ENCODE assay signal across 20 cellular contexts in genomic region chr4:8761824-8762205, GRCh38.
"Had no signal": no experiment of that assay in that cellular context is flagged by ENCODE, and none has a peak within 500 bp of the region (broad histone marks: within the 10 kb centered on the region; RNA-seq: fewer than 3 reads in every experiment).

No MANE protein-coding gene starts in this region.

- H3K36me3 ChIP-seq: esophagus squamous epithelium, prostate gland, thoracic aorta, uterus had no signal

- ATAC-seq: activated CD8-positive, alpha-beta T cell treated with anti-CD3 and anti-CD28 coated beads, Interleukin-2, amount 10 ng/mL, durations not matched to agents 7 days and 5 days; sciatic nerve had no signal

- H3K4me3 Mint-ChIP-seq: activated CD8-positive, alpha-beta T cell treated with anti-CD3 and anti-CD28 coated beads, Interleukin-2, amount 10 ng/mL, durations not matched to agents 7 days and 5 days; activated naive CD4-positive, alpha-beta T cell treated with anti-CD3 and anti-CD28 coated beads, Interleukin-2, amount 10 ng/mL, durations not matched to agents 7 days and 5 days; activated T-helper 1 cell treated with anti-CD3 and anti-CD28 coated beads, Interleukin-12 subunit alpha, Interleukin-12 subunit beta, Interleukin-2, Interleukin-4 antibody, amounts not matched to agents 30 ng/mL and 10 ng/mL and 1 ng/mL, durations not matched to agents 14 hours and 24 hours and 36 hours; naive B cell; stimulated activated naive CD8-positive, alpha-beta T cell treated with anti-CD3 and anti-CD28 coated beads, Interleukin-15, Interleukin-2, amounts not matched to agents 100 ng/mL and 50 ng/mL, for 24 hours had no signal

- H3K4me3 ChIP-seq: esophagus squamous epithelium, prostate gland, SK-N-MC, thoracic aorta, uterus had no signal

- H3K27ac ChIP-seq: esophagus squamous epithelium, prostate gland, SK-N-MC, thoracic aorta, uterus had no signal

- H3K9me3 ChIP-seq: esophagus squamous epithelium, prostate gland, thoracic aorta, uterus had no signal

- H3K4me1 ChIP-seq: esophagus squamous epithelium, prostate gland, uterus had no signal

- H3K9me3 Mint-ChIP-seq: activated naive CD4-positive, alpha-beta T cell treated with anti-CD3 and anti-CD28 coated beads, Interleukin-2, amount 10 ng/mL, durations not matched to agents 7 days and 5 days; activated T-helper 1 cell treated with anti-CD3 and anti-CD28 coated beads, Interleukin-12 subunit alpha, Interleukin-12 subunit beta, Interleukin-2, Interleukin-4 antibody, amounts not matched to agents 30 ng/mL and 10 ng/mL and 1 ng/mL, durations not matched to agents 14 hours and 24 hours and 36 hours; stimulated activated naive CD8-positive, alpha-beta T cell treated with anti-CD3 and anti-CD28 coated beads, Interleukin-15, Interleukin-2, amounts not matched to agents 100 ng/mL and 50 ng/mL, for 24 hours had no signal

- H3K27ac Mint-ChIP-seq: activated CD8-positive, alpha-beta T cell treated with anti-CD3 and anti-CD28 coated beads, Interleukin-2, amount 10 ng/mL, durations not matched to agents 7 days and 5 days; activated naive CD4-positive, alpha-beta T cell treated with anti-CD3 and anti-CD28 coated beads, Interleukin-2, amount 10 ng/mL, durations not matched to agents 7 days and 5 days; activated T-helper 1 cell treated with anti-CD3 and anti-CD28 coated beads, Interleukin-12 subunit alpha, Interleukin-12 subunit beta, Interleukin-2, Interleukin-4 antibody, amounts not matched to agents 30 ng/mL and 10 ng/mL and 1 ng/mL, durations not matched to agents 14 hours and 24 hours and 36 hours; naive B cell; stimulated activated naive CD8-positive, alpha-beta T cell treated with anti-CD3 and anti-CD28 coated beads, Interleukin-15, Interleukin-2, amounts not matched to agents 100 ng/mL and 50 ng/mL, for 24 hours had no signal

- H3K27me3 Mint-ChIP-seq: activated naive CD4-positive, alpha-beta T cell treated with anti-CD3 and anti-CD28 coated beads, Interleukin-2, amount 10 ng/mL, durations not matched to agents 7 days and 5 days; naive B cell; stimulated activated naive CD8-positive, alpha-beta T cell treated with anti-CD3 and anti-CD28 coated beads, Interleukin-15, Interleukin-2, amounts not matched to agents 100 ng/mL and 50 ng/mL, for 24 hours had no signal

- H3K36me3 Mint-ChIP-seq: activated naive CD4-positive, alpha-beta T cell treated with anti-CD3 and anti-CD28 coated beads, Interleukin-2, amount 10 ng/mL, durations not matched to agents 7 days and 5 days; naive B cell had no signal

- H3K4me1 Mint-ChIP-seq: activated naive CD4-positive, alpha-beta T cell treated with anti-CD3 and anti-CD28 coated beads, Interleukin-2, amount 10 ng/mL, durations not matched to agents 7 days and 5 days; naive B cell had no signal

- H3K27me3 ChIP-seq: uterus had no signal

- DNase-seq: activated CD4-positive, alpha-beta T cell treated with anti-CD3 and anti-CD28 coated beads for 48 hours; activated CD8-positive, alpha-beta memory T cell treated with anti-CD3 and anti-CD28 coated beads, Interleukin-2, amount 50 U/mL, for 48 hours; activated CD8-positive, alpha-beta T cell treated with anti-CD3 and anti-CD28 coated beads, Interleukin-2, amount 10 ng/mL, durations not matched to agents 7 days and 5 days; activated naive CD4-positive, alpha-beta T cell treated with anti-CD3 and anti-CD28 coated beads, Interleukin-2, amount 10 ng/mL, durations not matched to agents 7 days and 5 days; amniotic stem cell; esophagus squamous epithelium; foreskin fibroblast; midbrain; naive B cell; nucleus accumbens; stimulated activated CD4-positive, alpha-beta T cell treated with anti-CD3 and anti-CD28 coated beads, Interleukin-12 subunit alpha, Interleukin-12 subunit beta, amount 100 ng/mL, for 4 hours; stimulated activated CD4-positive, alpha-beta T cell treated with anti-CD3 and anti-CD28 coated beads, Interleukin-2, amount 100 ng/mL, for 48 hours; stimulated activated CD8-positive, alpha-beta memory T cell treated with anti-CD3 and anti-CD28 coated beads, Interleukin-4, amount 100 ng/mL, for 48 hours; uterus had no signal
